Comparison of ENCODE assay signal across 8 cellular contexts in genomic region chr17:28841901-28842281, GRCh38. TPM values are rescaled to one million over a fixed set of nuclear protein-coding genes. Genes with fewer than 3 reads are reported as not detected.
DNase-seq lines count a peak whose midpoint lies in the region; ATAC-seq and TF ChIP-seq lines count a peak whose summit lies in the region.

No MANE protein-coding gene starts in this region.

- no peaks in the 10 kb centered on the region for H4K20me1 ChIP-seq in OCI-LY1 (ENCODE audit: insufficient read depth, low read length)

- no peak overlapping the region for H2AFZ ChIP-seq in OCI-LY1 (ENCODE audit: low read length)

- peak overlapping the region; percentile 88 for H3K4me3 ChIP-seq in OCI-LY1 (ENCODE audit: low read depth, low read length, poor library complexity, severe bottlenecking)
- H3K4me3 ChIP-seq in endodermal cell (ENCODE audit: low read length), result peak overlapping the region; percentile 88
- peak overlapping the region; percentile 81 to 86 for H3K4me3 ChIP-seq in neutrophil (ENCODE audit: low read depth in 1 of 2, low read length in 1 of 2)

- H3K4me1 ChIP-seq in OCI-LY1 (ENCODE audit: insufficient read depth, low read length, severe bottlenecking) (peaks cover 22% of the 10 kb centered on the region), endodermal cell (ENCODE audit: control insufficient read depth, insufficient read depth, low read length) (no peaks in the 10 kb centered on the region), neutrophil (ENCODE audit: control insufficient read depth in 1 of 2, insufficient read depth in 1 of 2, low read depth in 1 of 2, low read length in 1 of 2) (peaks cover 10 to 12% of the 10 kb centered on the region in 2 experiments)

- H3K27ac ChIP-seq in OCI-LY1 (ENCODE audit: low read depth, low read length, poor library complexity, severe bottlenecking) (peak overlapping the region; percentile 38), endodermal cell (ENCODE audit: low read depth, low read length) (no peak overlapping the region), neutrophil (peak overlapping the region; percentile 80)

- H3K36me3 ChIP-seq in OCI-LY1 (ENCODE audit: insufficient read depth, low read length), result 0 out of 2 replicates have a peak, but pooled peaks cover 2% of the 10 kb centered on the region
- H3K36me3 ChIP-seq in endodermal cell (ENCODE audit: control insufficient read depth, insufficient read depth, low read length), result peaks cover 4% of the 10 kb centered on the region
- H3K36me3 ChIP-seq in neutrophil, result no peaks in the 10 kb centered on the region

- no peaks in the 10 kb centered on the region for H3F3A ChIP-seq in OCI-LY1 (ENCODE audit: insufficient read depth, low read length)

- H3K36me3 Mint-ChIP-seq in endodermal cell (ENCODE audit: low read depth), result peaks cover 6% of the 10 kb centered on the region

- peak overlapping the region; percentile 82 for H3K4me2 ChIP-seq in OCI-LY1 (ENCODE audit: low read length)

- peak overlapping the region; percentile 100 for H3K4me3 Mint-ChIP-seq in endodermal cell

- peak overlapping the region; percentile 85 for H3K9ac ChIP-seq in OCI-LY1 (ENCODE audit: low read length)
- peak overlapping the region; percentile 52 for H3K9ac ChIP-seq in endodermal cell (ENCODE audit: extremely low read depth, low read length, poor library complexity, severe bottlenecking)

- no peaks in the 10 kb centered on the region for H3K27me3 Mint-ChIP-seq in endodermal cell (ENCODE audit: insufficient read depth)

- H3K27ac Mint-ChIP-seq in endodermal cell, result peak overlapping the region; percentile 97

- H3K9me2 ChIP-seq in OCI-LY1 (ENCODE audit: low read depth, low read length), result no peaks in the 10 kb centered on the region

- peaks cover 2% of the 10 kb centered on the region for H3K9me3 Mint-ChIP-seq in endodermal cell

- 19 to 21% methylated on average over 5 to 6 of the region's 6 CpGs for WGBS in endodermal cell (ENCODE audit: insufficient coverage in 1 of 2, insufficient read length in 1 of 2), 2 experiments

- no peaks in the 10 kb centered on the region for H3K9me3 ChIP-seq in OCI-LY1 (ENCODE audit: low read length)
- H3K9me3 ChIP-seq in endodermal cell (ENCODE audit: control insufficient read depth, low read length), result no peaks in the 10 kb centered on the region
- H3K9me3 ChIP-seq in neutrophil, result no peaks in the 10 kb centered on the region

- H3K27me3 ChIP-seq in OCI-LY1 (ENCODE audit: insufficient read depth, low read length), result no peaks in the 10 kb centered on the region
- no peaks in the 10 kb centered on the region for H3K27me3 ChIP-seq in endodermal cell (ENCODE audit: control insufficient read depth, insufficient read depth, low read length, poor library complexity, severe bottlenecking)
- H3K27me3 ChIP-seq in neutrophil, result no peaks in the 10 kb centered on the region

- peak; percentile 6 for ATAC-seq in GM21737 (IDR thresholded peaks at IDR 0.05; ENCODE audit: unreplicated experiment)
- ATAC-seq in GM21528 (IDR thresholded peaks at IDR 0.05; ENCODE audit: low FRiP score, unreplicated experiment), result no peak

- no peak for DNase-seq in endodermal cell
- DNase-seq in stimulated activated naive CD4-positive, alpha-beta T cell (lab: John Stamatoyannopoulos, UW), result no peak
- DNase-seq in KBM-7, result no peak
- DNase-seq in stimulated activated CD4-positive, alpha-beta T cell treated with anti-CD3 and anti-CD28 coated beads, Interleukin-2, amount 100 ng/mL, for 48 hours, result no peak

- peaks cover 8% of the 10 kb centered on the region for H3K4me1 Mint-ChIP-seq in endodermal cell

- peaks cover 51% of the 10 kb centered on the region for H3K79me2 ChIP-seq in OCI-LY1 (ENCODE audit: insufficient read depth, low read length)

- in situ Hi-C loops in KBM-7 (cut with MboI; ENCODE audit: low pct_unique_long_range_greater_than_20kb, low sequenced_read_pairs), result no loop called here

- TF ChIP-seq CTCF in OCI-LY1 (IDR thresholded peaks at IDR 0.05; ENCODE audit: low read length), result no peak
- TF ChIP-seq CTCF in endodermal cell (conservative IDR thresholded peaks at IDR 0.05), result no peak
- TF ChIP-seq CTCF in neutrophil (IDR thresholded peaks at IDR 0.05), result no peak

RNA-seq across cellular contexts. Expression of gene FAM222B, which starts 0.7 kb away (rescaled TPM):
- 10 to 100 TPM; 59.2 to 75.7 TPM for total RNA-seq in endodermal cell
- 43.2 TPM for polyA plus RNA-seq in endodermal cell (2013, experiment 1 of 2)
- polyA plus RNA-seq in endodermal cell (2013, experiment 2 of 2), result 39.4 TPM

RNA-seq across cellular contexts. Expression of gene ERAL1, which starts 12.9 kb away (rescaled TPM):
- 10 to 100 TPM; 54.2 to 60.9 TPM for total RNA-seq in endodermal cell
- 61.4 TPM for polyA plus RNA-seq in endodermal cell (2013, experiment 1 of 2)
- 58.7 TPM for polyA plus RNA-seq in endodermal cell (2013, experiment 2 of 2)

RNA-seq across cellular contexts. Expression of gene FLOT2, which starts 55.6 kb away (rescaled TPM):
- total RNA-seq in endodermal cell, result 100 to 1,000 TPM; 195 to 215 TPM
- 90.5 TPM for polyA plus RNA-seq in endodermal cell (2013, experiment 1 of 2)
- 92.9 TPM for polyA plus RNA-seq in endodermal cell (2013, experiment 2 of 2)
